ENCODE assay signal across 30 cellular contexts in genomic region chr10:129840196-129840590, GRCh38.
"Had no signal": no experiment of that assay in that cellular context is flagged by ENCODE, and none has a peak within 500 bp of the region (broad histone marks: within the 10 kb centered on the region; RNA-seq: fewer than 3 reads in every experiment).

No MANE protein-coding gene starts in this region.

- H3K36me3 Mint-ChIP-seq: activated CD4-positive, alpha-beta memory T cell treated with anti-CD3 and anti-CD28 coated beads for 36 hours; activated CD8-positive, alpha-beta memory T cell treated with anti-CD3 and anti-CD28 coated beads, Interleukin-2, amount 10 ng/mL, durations not matched to agents 7 days and 5 days; activated naive CD4-positive, alpha-beta T cell treated with anti-CD3 and anti-CD28 coated beads, Interleukin-2, amount 10 ng/mL, durations not matched to agents 7 days and 5 days; activated naive CD4-positive, alpha-beta T cell treated with anti-CD3 and anti-CD28 coated beads, Interleukin-2, amount 50 U/mL, for 72 hours; activated naive CD8-positive, alpha-beta T cell treated with anti-CD3 and anti-CD28 coated beads, Interleukin-2, amount 10 ng/mL, durations not matched to agents 7 days and 5 days had no signal

- H3K9me3 Mint-ChIP-seq: activated B cell treated with CpG ODN at 0.5 μM for 24 hours; activated CD4-positive, alpha-beta memory T cell treated with anti-CD3 and anti-CD28 coated beads for 36 hours; activated CD4-positive, alpha-beta T cell treated with anti-CD3 and anti-CD28 coated beads, Interleukin-2, amount 10 ng/mL, durations not matched to agents 24 days and 14 days; activated naive CD4-positive, alpha-beta T cell treated with anti-CD3 and anti-CD28 coated beads, Interleukin-2, amount 10 ng/mL, durations not matched to agents 7 days and 5 days; activated naive CD4-positive, alpha-beta T cell treated with anti-CD3 and anti-CD28 coated beads, Interleukin-2, amount 50 U/mL, for 72 hours; activated naive CD8-positive, alpha-beta T cell treated with anti-CD3 and anti-CD28 coated beads, Interleukin-2, amount 10 ng/mL, durations not matched to agents 7 days and 5 days; activated T-cell treated with anti-CD3 and anti-CD28 coated beads, Interleukin-2, amount 50 U/mL, for 24 hours; activated T-cell treated with anti-CD3 and anti-CD28 coated beads, Interleukin-2, amount 50 U/mL, for 72 hours; T-helper 2 cell treated with Interferon-gamma antibody and Interleukin-4, amounts not matched to agents 5 μg/mL and 100 μg/mL, for 36 hours had no signal

- ATAC-seq: activated CD4-positive, CD25-positive, alpha-beta regulatory T cell treated with anti-CD3 and anti-CD28 coated beads, Interleukin-2, amount 50 U/mL, for 24 hours; activated CD8-positive, alpha-beta memory T cell treated with anti-CD3 and anti-CD28 coated beads, Interleukin-2, amount 10 ng/mL, durations not matched to agents 7 days and 5 days; activated CD8-positive, alpha-beta T cell treated with anti-CD3 and anti-CD28 coated beads, Interleukin-2, amount 10 ng/mL, durations not matched to agents 7 days and 5 days; activated naive CD4-positive, alpha-beta T cell treated with anti-CD3 and anti-CD28 coated beads, Interleukin-2, amount 50 U/mL, for 72 hours; activated T-cell treated with anti-CD3 and anti-CD28 coated beads, Interleukin-2, amount 50 U/mL, for 72 hours; gastroesophageal sphincter; T-helper 17 cell had no signal

- H3K4me1 ChIP-seq: esophagus squamous epithelium, gastroesophageal sphincter had no signal

- H3K27ac ChIP-seq: brain microvascular endothelial cell, epithelial cell of prostate, esophagus squamous epithelium, gastroesophageal sphincter, WERI-Rb-1 had no signal

- H3K4me1 Mint-ChIP-seq: activated B cell treated with CpG ODN at 0.5 μM for 24 hours; activated CD4-positive, alpha-beta T cell treated with anti-CD3 and anti-CD28 coated beads, Interleukin-2, amount 10 ng/mL, durations not matched to agents 24 days and 14 days; activated CD8-positive, alpha-beta memory T cell treated with anti-CD3 and anti-CD28 coated beads, Interleukin-2, amount 10 ng/mL, durations not matched to agents 7 days and 5 days; activated naive CD4-positive, alpha-beta T cell treated with anti-CD3 and anti-CD28 coated beads, Interleukin-2, amount 10 ng/mL, durations not matched to agents 7 days and 5 days; activated naive CD8-positive, alpha-beta T cell treated with anti-CD3 and anti-CD28 coated beads, Interleukin-2, amount 10 ng/mL, durations not matched to agents 7 days and 5 days; T-helper 17 cell had no signal

- H3K4me3 Mint-ChIP-seq: activated B cell treated with CpG ODN at 0.5 μM for 24 hours; activated CD4-positive, alpha-beta memory T cell treated with anti-CD3 and anti-CD28 coated beads for 36 hours; activated CD4-positive, alpha-beta T cell treated with anti-CD3 and anti-CD28 coated beads, Interleukin-2, amount 10 ng/mL, durations not matched to agents 24 days and 14 days; activated CD8-positive, alpha-beta memory T cell treated with anti-CD3 and anti-CD28 coated beads, Interleukin-2, amount 10 ng/mL, durations not matched to agents 7 days and 5 days; activated CD8-positive, alpha-beta T cell treated with anti-CD3 and anti-CD28 coated beads, Interleukin-2, amount 10 ng/mL, durations not matched to agents 7 days and 5 days; activated naive CD4-positive, alpha-beta T cell treated with anti-CD3 and anti-CD28 coated beads, Interleukin-2, amount 10 ng/mL, durations not matched to agents 7 days and 5 days; activated naive CD8-positive, alpha-beta T cell treated with anti-CD3 and anti-CD28 coated beads, Interleukin-2, amount 10 ng/mL, durations not matched to agents 7 days and 5 days; activated T-cell treated with anti-CD3 and anti-CD28 coated beads, Interleukin-2, amount 50 U/mL, for 24 hours; activated T-cell treated with anti-CD3 and anti-CD28 coated beads, Interleukin-2, amount 50 U/mL, for 72 hours; T-helper 17 cell; T-helper 2 cell treated with Interferon-gamma antibody and Interleukin-4, amounts not matched to agents 5 μg/mL and 100 μg/mL, for 36 hours had no signal

- H3K9me3 ChIP-seq: esophagus squamous epithelium, gastroesophageal sphincter had no signal

- H3K27ac Mint-ChIP-seq: activated B cell treated with CpG ODN at 0.5 μM for 24 hours; activated CD4-positive, alpha-beta memory T cell treated with anti-CD3 and anti-CD28 coated beads for 36 hours; activated CD4-positive, alpha-beta T cell treated with anti-CD3 and anti-CD28 coated beads, Interleukin-2, amount 10 ng/mL, durations not matched to agents 24 days and 14 days; activated CD8-positive, alpha-beta memory T cell treated with anti-CD3 and anti-CD28 coated beads, Interleukin-2, amount 10 ng/mL, durations not matched to agents 7 days and 5 days; activated CD8-positive, alpha-beta T cell treated with anti-CD3 and anti-CD28 coated beads, Interleukin-2, amount 10 ng/mL, durations not matched to agents 7 days and 5 days; activated naive CD4-positive, alpha-beta T cell treated with anti-CD3 and anti-CD28 coated beads, Interleukin-2, amount 10 ng/mL, durations not matched to agents 7 days and 5 days; activated naive CD4-positive, alpha-beta T cell treated with anti-CD3 and anti-CD28 coated beads, Interleukin-2, amount 50 U/mL, for 72 hours; activated naive CD8-positive, alpha-beta T cell treated with anti-CD3 and anti-CD28 coated beads, Interleukin-2, amount 10 ng/mL, durations not matched to agents 7 days and 5 days; activated T-cell treated with anti-CD3 and anti-CD28 coated beads, Interleukin-2, amount 50 U/mL, for 24 hours; activated T-cell treated with anti-CD3 and anti-CD28 coated beads, Interleukin-2, amount 50 U/mL, for 72 hours; T-helper 17 cell; T-helper 2 cell treated with Interferon-gamma antibody and Interleukin-4, amounts not matched to agents 5 μg/mL and 100 μg/mL, for 36 hours had no signal

- H3K27me3 ChIP-seq: brain microvascular endothelial cell, esophagus squamous epithelium, gastroesophageal sphincter had no signal

- H3K4me3 ChIP-seq: esophagus squamous epithelium, gastroesophageal sphincter had no signal

- H3K36me3 ChIP-seq: brain microvascular endothelial cell, WERI-Rb-1 had no signal

- DNase-seq: activated B cell treated with CpG ODN at 0.5 μM for 24 hours; activated CD4-positive, alpha-beta memory T cell treated with anti-CD3 and anti-CD28 coated beads for 36 hours; activated CD4-positive, alpha-beta T cell treated with anti-CD3 and anti-CD28 coated beads, Interleukin-2, amount 10 ng/mL, durations not matched to agents 24 days and 14 days; activated CD8-positive, alpha-beta memory T cell treated with anti-CD3 and anti-CD28 coated beads, Interleukin-2, amount 10 ng/mL, durations not matched to agents 7 days and 5 days; activated CD8-positive, alpha-beta memory T cell treated with anti-CD3 and anti-CD28 coated beads, Interleukin-2, amount 50 U/mL, for 4 hours; activated CD8-positive, alpha-beta T cell treated with anti-CD3 and anti-CD28 coated beads, Interleukin-2, amount 10 ng/mL, durations not matched to agents 7 days and 5 days; activated gamma-delta T cell; activated naive CD4-positive, alpha-beta T cell; activated naive CD4-positive, alpha-beta T cell treated with anti-CD3 and anti-CD28 coated beads, Interleukin-2, amount 10 ng/mL, durations not matched to agents 7 days and 5 days; activated naive CD8-positive, alpha-beta T cell treated with anti-CD3 and anti-CD28 coated beads, Interleukin-2, amount 10 ng/mL, durations not matched to agents 7 days and 5 days; activated T-cell treated with anti-CD3 and anti-CD28 coated beads, Interleukin-2, amount 50 U/mL, for 24 hours; activated T-cell treated with anti-CD3 and anti-CD28 coated beads, Interleukin-2, amount 50 U/mL, for 72 hours; amniotic stem cell; anterior cingulate cortex; brain microvascular endothelial cell; caudate nucleus; cortex of kidney; dermis blood vessel endothelial cell; effector CD8-positive, alpha-beta T cell; esophagus squamous epithelium; foreskin melanocyte; T-helper 1 cell; T-helper 17 cell; T1000; WERI-Rb-1 had no signal

- H3K27me3 Mint-ChIP-seq: activated B cell treated with CpG ODN at 0.5 μM for 24 hours; activated CD4-positive, alpha-beta memory T cell treated with anti-CD3 and anti-CD28 coated beads for 36 hours; activated CD4-positive, alpha-beta T cell treated with anti-CD3 and anti-CD28 coated beads, Interleukin-2, amount 10 ng/mL, durations not matched to agents 24 days and 14 days; activated CD8-positive, alpha-beta memory T cell treated with anti-CD3 and anti-CD28 coated beads, Interleukin-2, amount 10 ng/mL, durations not matched to agents 7 days and 5 days; activated naive CD4-positive, alpha-beta T cell treated with anti-CD3 and anti-CD28 coated beads, Interleukin-2, amount 10 ng/mL, durations not matched to agents 7 days and 5 days; activated naive CD8-positive, alpha-beta T cell treated with anti-CD3 and anti-CD28 coated beads, Interleukin-2, amount 10 ng/mL, durations not matched to agents 7 days and 5 days; activated T-cell treated with anti-CD3 and anti-CD28 coated beads, Interleukin-2, amount 50 U/mL, for 24 hours; T-helper 17 cell had no signal
